ENCODE assay signal across 21 cellular contexts in genomic region chr12:123530683-123531082, GRCh38. TPM values are rescaled to one million over a fixed set of nuclear protein-coding genes. Genes with fewer than 3 reads are reported as not detected.
DNase-seq lines count a peak whose midpoint lies in the region; ATAC-seq and TF ChIP-seq lines count a peak whose summit lies in the region.
"Had no signal": no experiment of that assay in that cellular context is flagged by ENCODE, and none has a peak within 500 bp of the region (broad histone marks: within the 10 kb centered on the region; RNA-seq: fewer than 3 reads in every experiment).

No MANE protein-coding gene starts in this region.

- TF ChIP-seq CTCF in cardiac muscle cell (IDR thresholded peaks at IDR 0.05; ENCODE audit: low read depth, low read length) (no peak), thoracic aorta (IDR thresholded peaks at IDR 0.05) (no peak)

- H3K4me3 ChIP-seq in cardiac muscle cell (no peak overlapping the region), thoracic aorta (peak overlapping the region; percentile 10)
- H3K4me3 ChIP-seq: spleen had no signal

- peak overlapping the region; percentile 1 for H3K4me3 Mint-ChIP-seq in activated T-helper 2 cell treated with anti-CD3 and anti-CD28 coated beads, Interferon-gamma antibody, Interleukin-2, Interleukin-4, amounts not matched to agents 10 μg/mL and 5 μg/mL and 100 μg/mL, durations not matched to agents 14 hours and 24 hours and 36 hours (ENCODE audit: low read depth)
- H3K4me3 Mint-ChIP-seq: activated B cell treated with CpG ODN at 0.5 μM for 24 hours; T-helper 2 cell treated with Interferon-gamma antibody and Interleukin-4, amounts not matched to agents 5 μg/mL and 100 μg/mL, for 36 hours had no signal

- H3K36me3 ChIP-seq in cardiac muscle cell (peaks cover 4% of the 10 kb centered on the region), thoracic aorta (no peaks in the 10 kb centered on the region)

- DNase-seq in cardiac muscle cell (ENCODE audit: low read depth in 1 of 2, low spot score in 1 of 2) (no peak), left cardiac atrium (no peak), medulla oblongata (ENCODE audit: extremely low spot score) (peak; percentile 27), thoracic aorta (ENCODE audit: low spot score) (no peak), NCI-H2196 (lab: John Stamatoyannopoulos, UW; ENCODE audit: unreplicated experiment) (no peak)
- no peak for DNase-seq in activated T-helper 2 cell treated with anti-CD3 and anti-CD28 coated beads, Interferon-gamma antibody, Interleukin-2, Interleukin-4, amounts not matched to agents 10 μg/mL and 5 μg/mL and 100 μg/mL, durations not matched to agents 14 hours and 24 hours and 36 hours (ENCODE audit: low spot score)
- DNase-seq in activated effector memory CD4-positive, alpha-beta T cell treated with anti-CD3 and anti-CD28 coated beads, Interleukin-2, amount 50 U/mL, for 16 hours, result no peak
- DNase-seq: activated B cell treated with CpG ODN at 0.5 μM for 24 hours; amniotic stem cell; CD4-positive, CD25-positive, alpha-beta regulatory T cell; cerebellar nuclear complex; DMS53; HCEC 1CT; mammary epithelial cell; NCI-H146; NCI-H774; OCI-M1; spleen; stimulated activated CD8-positive, alpha-beta memory T cell treated with anti-CD3 and anti-CD28 coated beads, Interleukin-4, amount 100 ng/mL, for 48 hours had no signal

- peaks cover 11% of the 10 kb centered on the region for H3K4me1 Mint-ChIP-seq in activated T-helper 2 cell treated with anti-CD3 and anti-CD28 coated beads, Interferon-gamma antibody, Interleukin-2, Interleukin-4, amounts not matched to agents 10 μg/mL and 5 μg/mL and 100 μg/mL, durations not matched to agents 14 hours and 24 hours and 36 hours (ENCODE audit: low read depth)

- H3K27me3 ChIP-seq in cardiac muscle cell, result no peaks in the 10 kb centered on the region
- no peaks in the 10 kb centered on the region for H3K27me3 ChIP-seq in thoracic aorta (replicated peaks; ENCODE audit: insufficient read depth)

- H3K9me3 Mint-ChIP-seq in activated T-helper 2 cell treated with anti-CD3 and anti-CD28 coated beads, Interferon-gamma antibody, Interleukin-2, Interleukin-4, amounts not matched to agents 10 μg/mL and 5 μg/mL and 100 μg/mL, durations not matched to agents 14 hours and 24 hours and 36 hours, result no peaks in the 10 kb centered on the region
- H3K9me3 Mint-ChIP-seq: activated B cell treated with CpG ODN at 0.5 μM for 24 hours; CD4-positive, CD25-positive, alpha-beta regulatory T cell; T-helper 2 cell treated with Interferon-gamma antibody and Interleukin-4, amounts not matched to agents 5 μg/mL and 100 μg/mL, for 36 hours had no signal

- H3K9me3 ChIP-seq in cardiac muscle cell (ENCODE audit: low read depth) (no peaks in the 10 kb centered on the region), thoracic aorta (no peaks in the 10 kb centered on the region)
- H3K9me3 ChIP-seq: spleen had no signal

- H3K27ac ChIP-seq in cardiac muscle cell, result peak overlapping the region; percentile 76
- peak overlapping the region in 1 of 2 donors; percentile 67 for H3K27ac ChIP-seq in thoracic aorta
- H3K27ac ChIP-seq: spleen had no signal

- intact Hi-C loops in left cardiac atrium (cut with DNase I), result loop anchor here in 1 of 2 donors (5.0 kb wide), 2 partner anchors 52 to 58 kb away; partner anchors contain the start of gene TMED2
- intact Hi-C loops in activated T-helper 2 cell treated with anti-CD3 and anti-CD28 coated beads, Interferon-gamma antibody, Interleukin-2, Interleukin-4, amounts not matched to agents 10 μg/mL and 5 μg/mL and 100 μg/mL, durations not matched to agents 14 hours and 24 hours and 36 hours (cut with micrococcal nuclease), result no loop called here

- no peak for ATAC-seq in left cardiac atrium
- ATAC-seq in thoracic aorta (ENCODE audit: insufficient number of reproducible peaks, low FRiP score, low read depth), result no peak
- ATAC-seq in HG02938 (IDR thresholded peaks at IDR 0.05; ENCODE audit: unreplicated experiment), result no peak

- peaks cover 4% of the 10 kb centered on the region for H3K27me3 Mint-ChIP-seq in activated T-helper 2 cell treated with anti-CD3 and anti-CD28 coated beads, Interferon-gamma antibody, Interleukin-2, Interleukin-4, amounts not matched to agents 10 μg/mL and 5 μg/mL and 100 μg/mL, durations not matched to agents 14 hours and 24 hours and 36 hours (ENCODE audit: low read depth)
- H3K27me3 Mint-ChIP-seq: CD4-positive, CD25-positive, alpha-beta regulatory T cell had no signal

- H3K4me1 ChIP-seq in cardiac muscle cell (ENCODE audit: low read depth) (peaks cover 24% of the 10 kb centered on the region), thoracic aorta (ENCODE audit: control insufficient read depth in 1 of 2, low read depth in 2 of 2) (peaks cover 17 to 41% of the 10 kb centered on the region in 2 donors)

- no peaks in the 10 kb centered on the region for H3K36me3 Mint-ChIP-seq in activated T-helper 2 cell treated with anti-CD3 and anti-CD28 coated beads, Interferon-gamma antibody, Interleukin-2, Interleukin-4, amounts not matched to agents 10 μg/mL and 5 μg/mL and 100 μg/mL, durations not matched to agents 14 hours and 24 hours and 36 hours (ENCODE audit: low read depth)

- H3K27ac Mint-ChIP-seq in activated T-helper 2 cell treated with anti-CD3 and anti-CD28 coated beads, Interferon-gamma antibody, Interleukin-2, Interleukin-4, amounts not matched to agents 10 μg/mL and 5 μg/mL and 100 μg/mL, durations not matched to agents 14 hours and 24 hours and 36 hours, result no peak overlapping the region
- H3K27ac Mint-ChIP-seq: activated B cell treated with CpG ODN at 0.5 μM for 24 hours; CD4-positive, CD25-positive, alpha-beta regulatory T cell; T-helper 2 cell treated with Interferon-gamma antibody and Interleukin-4, amounts not matched to agents 5 μg/mL and 100 μg/mL, for 36 hours had no signal

RNA-seq across cellular contexts. Expression of gene RILPL1, which starts 2.8 kb away (rescaled TPM):
- total RNA-seq in cardiac muscle cell, result 33.7 and 57.8 TPM in 2 replicates
- polyA plus RNA-seq in cardiac muscle cell, result 68.4 and 69.3 TPM in 2 replicates
- 10 to 100 TPM; 91.7 to 98.0 TPM for total RNA-seq in left cardiac atrium
- 5.9 and 6.0 TPM in 2 replicates for total RNA-seq in activated T-helper 2 cell treated with anti-CD3 and anti-CD28 coated beads, Interferon-gamma antibody, Interleukin-2, Interleukin-4, amounts not matched to agents 10 μg/mL and 5 μg/mL and 100 μg/mL, durations not matched to agents 14 hours and 24 hours and 36 hours
- total RNA-seq in thoracic aorta, result 10 to 100 TPM; 29.0 to 49.7 TPM

RNA-seq across cellular contexts. Expression of gene TMED2, which starts 53.7 kb away (rescaled TPM):
- total RNA-seq in cardiac muscle cell, result 122 and 233 TPM in 2 replicates
- 126 and 217 TPM in 2 replicates for polyA plus RNA-seq in cardiac muscle cell
- 100 to 1,000 TPM; 176 to 248 TPM for total RNA-seq in left cardiac atrium
- total RNA-seq in activated T-helper 2 cell treated with anti-CD3 and anti-CD28 coated beads, Interferon-gamma antibody, Interleukin-2, Interleukin-4, amounts not matched to agents 10 μg/mL and 5 μg/mL and 100 μg/mL, durations not matched to agents 14 hours and 24 hours and 36 hours, result 213 and 221 TPM in 2 replicates
- total RNA-seq in thoracic aorta, result 100 to 1,000 TPM; 150 to 152 TPM
